8 cellular contexts compared by ENCODE assay signal in genomic region chr1:46394108-46394871, GRCh38. TPM values are rescaled to one million over a fixed set of nuclear protein-coding genes. Genes with fewer than 3 reads are reported as not detected.
DNase-seq lines count a peak whose midpoint lies in the region; ATAC-seq and TF ChIP-seq lines count a peak whose summit lies in the region.

Gene FAAH, plus strand, starts transcription at chr1:46394317. Its CDS starts 32 bp downstream, at chr1:46394349.

- peaks cover 25% of the 10 kb centered on the region for H3K4me1 Mint-ChIP-seq in CD4-positive, alpha-beta T cell (ENCODE audit: low read depth)
- no peaks in the 10 kb centered on the region for H3K4me1 Mint-ChIP-seq in activated T-helper 17 cell treated with anti-CD3 and anti-CD28 coated beads, Interleukin-2, amount 50 U/mL, for 72 hours

- ATAC-seq in CD4-positive, alpha-beta T cell (ENCODE audit: poor library complexity): peak; percentile 92
- ATAC-seq in activated T-helper 17 cell treated with anti-CD3 and anti-CD28 coated beads, Interleukin-2, amount 50 U/mL, for 72 hours (replicated peaks): peak; percentile 37
- ATAC-seq in GM18519 (IDR thresholded peaks at IDR 0.05; ENCODE audit: low FRiP score, unreplicated experiment): no peak
- no peak for ATAC-seq in HG03280 (IDR thresholded peaks at IDR 0.05; ENCODE audit: unreplicated experiment)

- H3K9me3 ChIP-seq in CD4-positive, alpha-beta T cell (ENCODE audit: control insufficient read depth, low read length): no peaks in the 10 kb centered on the region
- peaks cover 0 to 5% of the 10 kb centered on the region in 2 donors for H3K9me3 ChIP-seq in muscle layer of duodenum (ENCODE audit: control insufficient read depth in 1 of 2, low read length in 2 of 2)

- H3K27me3 Mint-ChIP-seq in CD4-positive, alpha-beta T cell: peaks cover 10% of the 10 kb centered on the region
- peaks cover 19% of the 10 kb centered on the region for H3K27me3 Mint-ChIP-seq in activated T-helper 17 cell treated with anti-CD3 and anti-CD28 coated beads, Interleukin-2, amount 50 U/mL, for 72 hours

- intact Hi-C loops in CD4-positive, alpha-beta T cell (cut with DNase I, micrococcal nuclease): loop anchor here in 1 of 2 experiments (2.0 kb wide), 1 partner anchor 49 kb away; no protein-coding TSS in a partner anchor

- POLR2A ChIA-PET in CD4-positive, alpha-beta T cell (lab: Charles Lee): interaction anchor here (1.1 kb wide), 1 partner anchor 210 kb away, joined by 3 read pairs; the partner anchor contains the start of gene MKNK1

- no peaks in the 10 kb centered on the region for H3K36me3 ChIP-seq in muscle layer of duodenum (ENCODE audit: control insufficient read depth in 1 of 2, insufficient read depth in 2 of 2, low read length in 2 of 2)

- no peaks in the 10 kb centered on the region for H3K27me3 ChIP-seq in CD4-positive, alpha-beta T cell (ENCODE audit: control insufficient read depth, insufficient read depth, low read length)
- H3K27me3 ChIP-seq in muscle layer of duodenum (ENCODE audit: low read depth, low read length): no peaks in the 10 kb centered on the region

- H3K9me3 Mint-ChIP-seq in CD4-positive, alpha-beta T cell: peaks cover 4% of the 10 kb centered on the region
- H3K9me3 Mint-ChIP-seq in activated T-helper 17 cell treated with anti-CD3 and anti-CD28 coated beads, Interleukin-2, amount 50 U/mL, for 72 hours: peaks cover 5% of the 10 kb centered on the region

- no peak within 1 kb of the TSS for H3K27ac ChIP-seq in CD4-positive, alpha-beta T cell (ENCODE audit: low read depth, low read length)
- no peak within 1 kb of the TSS for H3K27ac ChIP-seq in muscle layer of duodenum (ENCODE audit: low read length)

- H3K4me3 Mint-ChIP-seq in CD4-positive, alpha-beta T cell: peak within 1 kb of the TSS; percentile 88
- peak within 1 kb of the TSS; percentile 54 for H3K4me3 Mint-ChIP-seq in activated T-helper 17 cell treated with anti-CD3 and anti-CD28 coated beads, Interleukin-2, amount 50 U/mL, for 72 hours

- CTCF ChIA-PET in CD4-positive, alpha-beta T cell (lab: Charles Lee): no interaction called here

- peak in 9 of 10 experiments; percentile 12 to 44 (median 21) for DNase-seq in CD4-positive, alpha-beta T cell
- DNase-seq in NCI-H1105 treated with DMSO at 0.1 percent for 48 hours (lab: John Stamatoyannopoulos, UW): peak; percentile 70
- peak; percentile 55 for DNase-seq in fibroblast of gingiva (ENCODE audit: low read depth)
- peak; percentile 81 for DNase-seq in superior temporal gyrus (ENCODE audit: extremely low spot score)

- H3K4me1 ChIP-seq in muscle layer of duodenum (ENCODE audit: control insufficient read depth in 1 of 2, insufficient read depth in 2 of 2, low read length in 2 of 2): peaks cover 0 to 10% of the 10 kb centered on the region in 2 donors

- peaks cover 10% of the 10 kb centered on the region for H3K36me3 Mint-ChIP-seq in CD4-positive, alpha-beta T cell (ENCODE audit: low read depth)
- H3K36me3 Mint-ChIP-seq in activated T-helper 17 cell treated with anti-CD3 and anti-CD28 coated beads, Interleukin-2, amount 50 U/mL, for 72 hours (ENCODE audit: low read depth): peaks cover 13% of the 10 kb centered on the region

- peak within 1 kb of the TSS; percentile 51 for H3K27ac Mint-ChIP-seq in CD4-positive, alpha-beta T cell
- H3K27ac Mint-ChIP-seq in activated T-helper 17 cell treated with anti-CD3 and anti-CD28 coated beads, Interleukin-2, amount 50 U/mL, for 72 hours: no peak within 1 kb of the TSS

- TF ChIP-seq CTCF in CD4-positive, alpha-beta T cell (IDR thresholded peaks at IDR 0.05): no peak

- H3K4me3 ChIP-seq in muscle layer of duodenum (ENCODE audit: low read depth in 1 of 2, low read length in 2 of 2): peak within 1 kb of the TSS; percentile 67 to 73

RNA-seq across cellular contexts. Expression of gene FAAH, which starts in this region (rescaled TPM):
- total RNA-seq in CD4-positive, alpha-beta T cell: 10 to 100 TPM; 11.7 to 15.0 TPM
- 1 to 10 TPM; 2.1 to 5.6 TPM for total RNA-seq in activated T-helper 17 cell treated with anti-CD3 and anti-CD28 coated beads, Interleukin-2, amount 50 U/mL, for 72 hours

Comparison
In these comparisons a context has a peak if more than half of its experiments do, and no peak if none do; other contexts are left out.
1. ATAC-seq: peak in CD4-positive, alpha-beta T cell (single experiment) and activated T-helper 17 cell treated with anti-CD3 and anti-CD28 coated beads, Interleukin-2, amount 50 U/mL, for 72 hours (single experiment); none in GM18519 (single experiment) and HG03280 (single experiment).
2. DNase-seq: peak in every context shown above with its lines; median percentile 81 in superior temporal gyrus; 70 in NCI-H1105 treated with DMSO at 0.1 percent for 48 hours; 55 in fibroblast of gingiva; 21 in CD4-positive, alpha-beta T cell.